Comparison of ENCODE assay signal across 17 cellular contexts in the genomic region with DNA sequence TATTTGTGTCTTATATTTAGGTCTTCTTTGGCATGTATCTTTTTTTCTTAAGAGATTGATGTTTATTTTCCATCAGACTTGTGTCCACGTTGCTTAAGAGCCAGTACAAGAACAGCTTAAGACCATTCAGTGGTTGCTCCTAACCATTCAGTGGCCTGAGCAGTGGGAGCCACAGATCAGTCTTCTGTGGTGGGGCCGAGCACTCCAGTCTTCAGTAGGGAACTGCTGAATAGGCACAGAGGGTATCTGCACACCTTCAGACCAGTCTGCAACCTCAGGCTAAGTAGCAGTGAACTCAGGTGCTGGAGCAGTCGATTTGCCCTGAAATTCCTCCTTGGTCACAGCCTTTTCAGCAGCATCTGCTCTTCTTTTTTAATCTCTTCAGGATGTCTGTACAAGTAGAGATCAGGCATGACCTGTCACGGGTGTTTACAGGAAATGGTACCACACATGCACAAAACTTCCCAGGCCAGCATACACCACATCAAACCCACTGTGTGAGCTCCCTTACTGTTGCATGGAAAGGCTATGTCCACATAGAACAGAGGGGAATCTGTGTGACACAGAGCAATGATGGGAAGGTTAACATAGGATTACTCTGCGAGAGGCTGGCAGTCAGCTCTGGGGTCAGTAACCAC. TPM values are rescaled to one million over a fixed set of nuclear protein-coding genes. Genes with fewer than 3 reads are reported as not detected.
DNase-seq lines count a peak whose midpoint lies in the region; ATAC-seq, FAIRE-seq and TF ChIP-seq lines count a peak whose summit lies in the region.
"Had no signal": no experiment of that assay in that cellular context is flagged by ENCODE, and none has a peak within 500 bp of the region (broad histone marks: within the 10 kb centered on the region; RNA-seq: fewer than 3 reads in every experiment).

No MANE protein-coding gene starts in this region.

- H3K9me3 ChIP-seq in GM12878 (replicated peaks; ENCODE audit: control insufficient read depth, insufficient read depth, low read length), result peaks cover 2% of the 10 kb centered on the region; the same call in 1 of the 3 replicates
- H3K9me3 ChIP-seq: stomach had no signal

- H3K4me2 ChIP-seq in GM12878 (ENCODE audit: control insufficient read depth, insufficient read depth), result no peak overlapping the region

- peaks cover 0 to 3% of the 10 kb centered on the region in 2 experiments; a peak in 1 of 4 replicates for H3K27me3 ChIP-seq in GM12878 (replicated peaks in 1 of 2; ENCODE audit: control insufficient read depth in 2 of 2, insufficient read depth in 2 of 2, low read length in 1 of 2)
- H3K27me3 ChIP-seq: dorsolateral prefrontal cortex, stomach had no signal

- intact Hi-C loops in activated CD8-positive, alpha-beta T cell treated with anti-CD3 and anti-CD28 coated beads for 36 hours (cut with micrococcal nuclease), result no loop called here
- intact Hi-C loops in GM12878 (cut with micrococcal nuclease; ENCODE audit: unreplicated experiment), result no loop called here

- no peak overlapping the region for H3K9ac ChIP-seq in GM12878 (ENCODE audit: control insufficient read depth, insufficient read depth, low read length)

- SMC1A ChIA-PET in GM12878 (lab: Charles Lee; ENCODE audit: uncharacterized antibody, unreplicated experiment), result no interaction called here

- H3K4me1 ChIP-seq in GM12878 (ENCODE audit: control insufficient read depth, insufficient read depth, low read length), result no peaks in the 10 kb centered on the region
- H3K4me1 ChIP-seq: stomach had no signal

- FAIRE-seq in GM12878 (lab: Jason Lieb, UNC), result no peak

- no peak for TF ChIP-seq EP300 in GM12878 (IDR thresholded peaks at IDR 0.05; ENCODE audit: borderline replicate concordance in 1 of 2, control insufficient read depth in 1 of 2, low read depth in 2 of 2, low read length in 2 of 2)

- no peak for TF ChIP-seq POLR2A in GM12878 (IDR thresholded peaks at IDR 0.05; ENCODE audit: low read depth, low read length)

- peak; percentile 51 for ATAC-seq in activated CD8-positive, alpha-beta T cell treated with anti-CD3 and anti-CD28 coated beads for 36 hours
- ATAC-seq in GM12878 (no peak), GM19463 (IDR thresholded peaks at IDR 0.05; ENCODE audit: unreplicated experiment) (no peak), HG03135 (IDR thresholded peaks at IDR 0.05; ENCODE audit: unreplicated experiment) (no peak), GM19455 (IDR thresholded peaks at IDR 0.05; ENCODE audit: unreplicated experiment) (no peak)
- ATAC-seq in stimulated activated naive CD8-positive, alpha-beta T cell treated with anti-CD3 and anti-CD28 coated beads, Interleukin-15, amount 100 ng/mL, for 72 hours, result peak; percentile 76
- ATAC-seq: left colon, Right ventricle myocardium inferior had no signal

- DNase-seq in stimulated activated CD4-positive, alpha-beta T cell treated with anti-CD3 and anti-CD28 coated beads, Interleukin-12 subunit alpha, Interleukin-12 subunit beta, amount 100 ng/mL, for 4 hours, result peak; percentile 1
- DNase-seq in stimulated activated CD4-positive, alpha-beta T cell treated with anti-CD3 and anti-CD28 coated beads, Interleukin-2, amount 100 ng/mL, for 24 hours, result no peak
- peak; percentile 20 for DNase-seq in activated CD8-positive, alpha-beta T cell treated with anti-CD3 and anti-CD28 coated beads for 36 hours
- DNase-seq in GM12878 (ENCODE audit: low read depth, low spot score), result no peak
- DNase-seq in stimulated activated naive CD8-positive, alpha-beta T cell treated with anti-CD3 and anti-CD28 coated beads, Interleukin-15, amount 100 ng/mL, for 72 hours, result peak in 1 of 2 donors; percentile 6
- DNase-seq: dorsolateral prefrontal cortex, HCEC 1CT, hippocampal formation, left colon, NCI-H2029 treated with DMSO at 0.1 percent for 48 hours, NCI-H748 treated with DMSO at 0.1 percent for 48 hours, stomach had no signal

- peak overlapping the region; percentile 53 for H3K27ac Mint-ChIP-seq in activated CD8-positive, alpha-beta T cell treated with anti-CD3 and anti-CD28 coated beads for 36 hours
- peak overlapping the region; percentile 87 to 95 for H3K27ac Mint-ChIP-seq in stimulated activated naive CD8-positive, alpha-beta T cell treated with anti-CD3 and anti-CD28 coated beads, Interleukin-15, amount 100 ng/mL, for 72 hours
- H3K27ac Mint-ChIP-seq: nephron had no signal

- no peak for TF ChIP-seq CTCF in activated CD8-positive, alpha-beta T cell treated with anti-CD3 and anti-CD28 coated beads for 36 hours (IDR thresholded peaks at IDR 0.05)
- no peak for TF ChIP-seq CTCF in GM12878 (IDR thresholded peaks at IDR 0.05 in 2 of 3, conservative IDR thresholded peaks at IDR 0.05 in 1 of 3; ENCODE audit: control insufficient read depth in 2 of 3, extremely low read depth in 1 of 3, insufficient read depth in 1 of 3, low read depth in 3 of 3, low read length in 3 of 3)

- H3K4me1 Mint-ChIP-seq in activated CD8-positive, alpha-beta T cell treated with anti-CD3 and anti-CD28 coated beads for 36 hours (ENCODE audit: low read depth), result peaks cover 32% of the 10 kb centered on the region
- peaks cover 36% of the 10 kb centered on the region for H3K4me1 Mint-ChIP-seq in stimulated activated naive CD8-positive, alpha-beta T cell treated with anti-CD3 and anti-CD28 coated beads, Interleukin-15, amount 100 ng/mL, for 72 hours

- H3K36me3 Mint-ChIP-seq in activated CD8-positive, alpha-beta T cell treated with anti-CD3 and anti-CD28 coated beads for 36 hours (ENCODE audit: low read depth), result no peaks in the 10 kb centered on the region

- H3K9me3 Mint-ChIP-seq in activated CD8-positive, alpha-beta T cell treated with anti-CD3 and anti-CD28 coated beads for 36 hours, result peaks cover 2% of the 10 kb centered on the region
- peaks cover 10 to 14% of the 10 kb centered on the region in 2 donors for H3K9me3 Mint-ChIP-seq in stimulated activated naive CD8-positive, alpha-beta T cell treated with anti-CD3 and anti-CD28 coated beads, Interleukin-15, amount 100 ng/mL, for 72 hours

- H3K27me3 Mint-ChIP-seq in activated CD8-positive, alpha-beta T cell treated with anti-CD3 and anti-CD28 coated beads for 36 hours, result no peaks in the 10 kb centered on the region
- no peaks in the 10 kb centered on the region for H3K27me3 Mint-ChIP-seq in stimulated activated naive CD8-positive, alpha-beta T cell treated with anti-CD3 and anti-CD28 coated beads, Interleukin-15, amount 100 ng/mL, for 72 hours

- no peak overlapping the region for H3K4me3 Mint-ChIP-seq in activated CD8-positive, alpha-beta T cell treated with anti-CD3 and anti-CD28 coated beads for 36 hours
- peak overlapping the region; percentile 30 to 54 for H3K4me3 Mint-ChIP-seq in stimulated activated naive CD8-positive, alpha-beta T cell treated with anti-CD3 and anti-CD28 coated beads, Interleukin-15, amount 100 ng/mL, for 72 hours
- H3K4me3 Mint-ChIP-seq: nephron had no signal

- POLR2A ChIA-PET in activated CD8-positive, alpha-beta T cell treated with anti-CD3 and anti-CD28 coated beads for 36 hours (lab: Charles Lee), result interaction anchor here (0.6 kb wide), 1 partner anchor 1006 kb away, joined by 3 read pairs; no protein-coding TSS in a partner anchor
- POLR2A ChIA-PET in GM12878 (lab: Charles Lee), result no interaction called here

- no peak overlapping the region for H3K27ac ChIP-seq in GM12878 (ENCODE audit: control insufficient read depth, insufficient read depth)
- H3K27ac ChIP-seq: dorsolateral prefrontal cortex, stomach had no signal

- H3K79me2 ChIP-seq in GM12878 (ENCODE audit: control insufficient read depth, insufficient read depth, low read length), result no peaks in the 10 kb centered on the region

- RAD21 ChIA-PET in GM12878 (lab: Charles Lee; ENCODE audit: unreplicated experiment), result no interaction called here

- no peaks in the 10 kb centered on the region for H4K20me1 ChIP-seq in GM12878 (ENCODE audit: control insufficient read depth, insufficient read depth)

- 16% methylated on average over 5 of the region's 5 CpGs for WGBS in GM12878 (ENCODE audit: insufficient coverage, insufficient replicate concordance, low lambda C conversion rate, missing lambda C conversion rate)

- no peak overlapping the region for H3K4me3 ChIP-seq in GM12878
- H3K4me3 ChIP-seq: dorsolateral prefrontal cortex, stomach had no signal

- CTCF ChIA-PET in activated CD8-positive, alpha-beta T cell treated with anti-CD3 and anti-CD28 coated beads for 36 hours (lab: Charles Lee), result interaction anchor here (1.3 kb wide), 1 partner anchor 100 kb away, joined by 3 read pairs; no protein-coding TSS in a partner anchor
- CTCF ChIA-PET in GM12878 (lab: Yijun Ruan, JAX), result interaction anchor here (0.7 kb wide), 1 partner anchor 1084 kb away, joined by 3 read pairs; no protein-coding TSS in a partner anchor

- BruUV-seq in GM12878 (replicated peaks; lab: Mats Ljungman, UMichigan), result no TSS peak

- no peaks in the 10 kb centered on the region for H3K36me3 ChIP-seq in GM12878 (ENCODE audit: control insufficient read depth in 2 of 2, insufficient read depth in 2 of 2, low read length in 1 of 2)
- H3K36me3 ChIP-seq: stomach had no signal

- no peak for TF ChIP-seq RAD21 in GM12878 (IDR thresholded peaks at IDR 0.05; ENCODE audit: insufficient read depth, low read depth, low read length)

- no peak overlapping the region; the same call in 1 of the 2 replicates for H2AFZ ChIP-seq in GM12878 (ENCODE audit: control insufficient read depth, low read depth, low read length)

- in situ Hi-C loops in GM12878 (cut with MboI), result no loop called here

TF ChIP-seq in GM12878, 131 proteins besides CTCF, POLR2A, EP300 and RAD21:
- TF ChIP-seq DPF2 (IDR thresholded peaks at IDR 0.05) (no peak), RUNX3 (IDR thresholded peaks at IDR 0.05; ENCODE audit: low read length) (peak; percentile 12; the same call in 1 of the 2 replicates)

RNA-seq across cellular contexts. Expression of a gene that starts 51.5 kb away (rescaled TPM):
- 100 to 1,000 TPM; 114 to 121 TPM for total RNA-seq in activated CD8-positive, alpha-beta T cell treated with anti-CD3 and anti-CD28 coated beads for 36 hours
- total RNA-seq in GM12878 (2013; cell fraction: nucleolus; rRNA removed), result 90.2 and 103 TPM in 2 replicates
- total RNA-seq in GM12878 (2014; rRNA removed) (75.3 and 82.3 TPM in 2 replicates), GM12878 (2014; rRNA removed; fragmentation: Illumina TruSeq; extraction: Trizol) (147 and 150 TPM in 2 replicates), GM12878 (2021) (136 and 141 TPM in 2 replicates)
- polyA plus RNA-seq in GM12878 (2011; ENCODE audit: low read depth), result 47.4 TPM
- polyA plus RNA-seq in GM12878 (2011; rRNA removed) (101 and 147 TPM in 2 replicates), GM12878 (2014; fragmentation: Illumina TruSeq; extraction: Trizol) (162 and 212 TPM in 2 replicates), GM12878 (2014; fragmentation: Nextera tagmentation; extraction: Ambion mirVana) (10 to 100 TPM; 45.8 to 68.6 TPM), GM12878 (2014; rRNA removed) (80.4 and 97.8 TPM in 2 replicates), GM12878 (2016; fragmentation: Nextera tagmentation; extraction: Ambion mirVana) (10 to 100 TPM; 22.9 to 37.1 TPM)
- 37.6 and 46.7 TPM in 2 replicates for polyA plus RNA-seq in GM12878 (2011; cell fraction: cytosol; rRNA removed)
- 32.9 and 40.9 TPM in 2 replicates for polyA plus RNA-seq in GM12878 (2011; cell fraction: nucleus; rRNA removed)
- 59.7 and 61.3 TPM in 2 replicates for polyA plus RNA-seq in GM12878 (2012)
- 32.5 and 34.0 TPM in 2 replicates for polyA minus RNA-seq in GM12878 (2011; rRNA and poly(A)+ RNA removed)
- 19.8 and 26.5 TPM in 2 replicates for polyA minus RNA-seq in GM12878 (2011; cell fraction: cytosol; rRNA and poly(A)+ RNA removed)
- polyA minus RNA-seq in GM12878 (2011; cell fraction: nucleus; rRNA and poly(A)+ RNA removed), result 16.8 and 26.5 TPM in 2 replicates

Comparison
In these comparisons a context has a peak if more than half of its experiments do, and no peak if none do; other contexts are left out.
1. DNase-seq: peak in stimulated activated CD4-positive, alpha-beta T cell treated with anti-CD3 and anti-CD28 coated beads, Interleukin-12 subunit alpha, Interleukin-12 subunit beta, amount 100 ng/mL, for 4 hours (single experiment) and activated CD8-positive, alpha-beta T cell treated with anti-CD3 and anti-CD28 coated beads for 36 hours (single experiment); none in stimulated activated CD4-positive, alpha-beta T cell treated with anti-CD3 and anti-CD28 coated beads, Interleukin-2, amount 100 ng/mL, for 24 hours (0 of 2) and GM12878 (single experiment).
2. ATAC-seq: peak in activated CD8-positive, alpha-beta T cell treated with anti-CD3 and anti-CD28 coated beads for 36 hours (single experiment) and stimulated activated naive CD8-positive, alpha-beta T cell treated with anti-CD3 and anti-CD28 coated beads, Interleukin-15, amount 100 ng/mL, for 72 hours (single experiment); none in GM12878 (single experiment), GM19463 (single experiment), HG03135 (single experiment) and GM19455 (single experiment).